In the genomic region with DNA sequence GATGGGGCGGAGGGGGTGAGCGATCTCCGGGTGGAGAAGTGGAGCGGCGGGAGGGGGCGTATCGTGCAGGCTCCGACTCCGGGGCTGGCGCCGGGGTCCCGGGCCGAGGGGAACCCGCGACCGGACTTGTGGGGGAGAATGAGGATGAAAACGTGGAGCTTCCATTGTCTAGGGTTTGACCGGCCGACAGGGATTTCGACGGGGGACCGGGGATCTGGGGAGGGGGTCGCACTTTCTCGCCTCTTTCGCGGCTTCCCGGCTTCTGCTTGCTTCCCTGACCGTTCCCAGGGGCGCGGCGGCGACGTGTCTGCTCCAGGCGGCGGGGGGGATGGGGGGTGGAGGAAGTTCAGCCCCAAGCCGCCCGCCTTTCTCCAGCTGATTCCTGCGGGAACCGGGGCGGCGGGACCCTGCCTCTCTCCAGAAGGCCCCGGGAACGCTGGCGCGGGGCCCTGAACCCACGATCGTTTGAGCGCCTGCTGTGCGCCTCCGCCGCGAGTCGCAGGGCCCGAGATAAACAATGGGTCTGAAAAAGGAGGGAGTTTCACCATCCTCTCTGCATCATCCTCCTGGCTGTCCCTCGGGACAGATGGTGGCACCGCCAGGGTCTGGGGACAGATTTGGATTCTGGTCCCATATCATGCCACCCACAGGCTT, we compare ENCODE assay signal across 1 cellular context.
TF ChIP-seq lines count a peak whose summit lies in the region.

No MANE protein-coding gene starts in this region.

TF ChIP-seq in HepG2, 621 proteins besides CTCF, POLR2A, EP300 and RAD21 (continued from another document):
- TF ChIP-seq ETS1 (CRISPR knock-in tag; IDR thresholded peaks at IDR 0.05) (peak; percentile 18; the same call in 1 of the 2 replicates), POLR2G (IDR thresholded peaks at IDR 0.05; ENCODE audit: low read depth, low read length) (0 out of 2 replicates have a peak, but pooled peaks have one; percentile 27)
TF ChIP-seq in HepG2: peak in this region for 23.
